Comparison of ENCODE assay signal across 8 cellular contexts in genomic region chr6:28747631-28748157, GRCh38.
DNase-seq lines count a peak whose midpoint lies in the region; FAIRE-seq and TF ChIP-seq lines count a peak whose summit lies in the region.

No MANE protein-coding gene starts in this region.

- H3K4me2 ChIP-seq in SK-N-SH, result peak overlapping the region; percentile 81

- H2AFZ ChIP-seq in SK-N-SH (ENCODE audit: low read depth), result no peak overlapping the region

- H3K9ac ChIP-seq in SK-N-SH, result no peak overlapping the region

- H3K9me3 ChIP-seq in Caco-2, result no peaks in the 10 kb centered on the region
- H3K9me3 ChIP-seq in SK-N-SH, result no peaks in the 10 kb centered on the region
- no peaks in the 10 kb centered on the region for H3K9me3 ChIP-seq in iPS DF 6.9 (ENCODE audit: control insufficient read depth, insufficient read depth, low read length)
- H3K9me3 ChIP-seq in vagina, result no peaks in the 10 kb centered on the region

- H3F3A ChIP-seq in SK-N-SH (replicated peaks; ENCODE audit: insufficient read depth), result peaks cover 12% of the 10 kb centered on the region

- H3K36me3 ChIP-seq in Caco-2 (ENCODE audit: control insufficient read depth, insufficient read depth, low read length) (no peaks in the 10 kb centered on the region), SK-N-SH (replicated peaks in 1 of 2; ENCODE audit: control insufficient read depth in 1 of 2, insufficient read depth in 2 of 2, low read length in 1 of 2) (no peaks in the 10 kb centered on the region), iPS DF 6.9 (ENCODE audit: control insufficient read depth, insufficient read depth, low read length) (no peaks in the 10 kb centered on the region), vagina (no peaks in the 10 kb centered on the region)

- 0% methylated on average over 18 of the region's 19 CpGs for WGBS in SK-N-SH (ENCODE audit: low lambda C conversion rate)
- WGBS in iPS DF 6.9 (ENCODE audit: insufficient coverage, insufficient read length), result no CpG with 5 or more reads among the region's 19 CpGs

- intact Hi-C loops in Caco-2 (cut with micrococcal nuclease; ENCODE audit: unreplicated experiment), result no loop called here
- intact Hi-C loops in vagina (cut with DNase I), result no loop called here

- CTCF ChIA-PET in Caco-2 (lab: Charles Lee) (interaction anchor here (0.6 to 1.1 kb wide), 2 partner anchors 19 to 99 kb away, joined by 3 read pairs; no protein-coding TSS in a partner anchor), SK-N-SH (lab: Yijun Ruan, JAX) (no interaction called here)

- no peak for TF ChIP-seq RAD21 in SK-N-SH (IDR thresholded peaks at IDR 0.05; ENCODE audit: low read length)

- no peaks in the 10 kb centered on the region for H3K79me2 ChIP-seq in SK-N-SH (ENCODE audit: insufficient read depth)

- H3K4me1 ChIP-seq in Caco-2 (no peaks in the 10 kb centered on the region; the same call in 1 of the 2 replicates), SK-N-SH (ENCODE audit: control insufficient read depth in 1 of 2, insufficient read depth in 2 of 2, low read depth in 1 of 2, low read length in 1 of 2) (no peaks in the 10 kb centered on the region), iPS DF 6.9 (ENCODE audit: control insufficient read depth, insufficient read depth, low read length) (no peaks in the 10 kb centered on the region), vagina (no peaks in the 10 kb centered on the region)

- DNase-seq in Caco-2 (peak; percentile 69 to 88), HUDEP-2 (lab: John Stamatoyannopoulos, UW; ENCODE audit: unreplicated experiment in 76 of 76) (peak in 74 of 76 experiments; percentile 82 to 99 (median 97)), SK-N-SH (no peak), iPS DF 6.9 (ENCODE audit: low read depth, low spot score) (peak; percentile 89), vagina (ENCODE audit: extremely low spot score in 2 of 2) (no peak), GM19239 (ENCODE audit: insufficient read length, low spot score) (no peak), SIG-M5 (lab: John Stamatoyannopoulos, UW) (no peak), NOMO-1 treated with dmso at 0.1 percent for 144 hours (lab: John Stamatoyannopoulos, UW; ENCODE audit: unreplicated experiment) (no peak)

- POLR2A ChIA-PET in Caco-2 (lab: Charles Lee) (no interaction called here), SK-N-SH (lab: Yijun Ruan, JAX) (no interaction called here)

- H3K4me3 ChIP-seq in Caco-2 (ENCODE audit: low read depth, low read length), result peak overlapping the region; percentile 18
- H3K4me3 ChIP-seq in SK-N-SH (ENCODE audit: low read depth in 2 of 2, low read length in 1 of 2), result peak overlapping the region; percentile 22 to 41; a peak in 3 of 4 replicates
- H3K4me3 ChIP-seq in iPS DF 6.9 (ENCODE audit: low read length), result peak overlapping the region; percentile 73; the same call in 1 of the 2 replicates
- no peak overlapping the region for H3K4me3 ChIP-seq in vagina

- no peaks in the 10 kb centered on the region for H3K9me2 ChIP-seq in SK-N-SH

- peaks cover 13% of the 10 kb centered on the region for H3K36me3 Mint-ChIP-seq in Caco-2 (ENCODE audit: insufficient read depth, unreplicated experiment)

- peak overlapping the region; percentile 74 for H3K27ac Mint-ChIP-seq in Caco-2 (ENCODE audit: unreplicated experiment)

- peaks cover 15% of the 10 kb centered on the region for H3K4me1 Mint-ChIP-seq in Caco-2 (ENCODE audit: low read depth, unreplicated experiment)

- TF ChIP-seq CTCF in Caco-2 (IDR thresholded peaks at IDR 0.05; ENCODE audit: insufficient read depth in 1 of 2, low read depth in 1 of 2, low read length in 1 of 2, severe bottlenecking in 1 of 2, unreplicated experiment in 1 of 2) (no peak), SK-N-SH (IDR thresholded peaks at IDR 0.05) (no peak), vagina (IDR thresholded peaks at IDR 0.05) (no peak)

- H4K20me1 ChIP-seq in SK-N-SH (ENCODE audit: insufficient read depth), result no peaks in the 10 kb centered on the region

- TF ChIP-seq EP300 in SK-N-SH (IDR thresholded peaks at IDR 0.05; ENCODE audit: borderline replicate concordance in 1 of 2, low read depth in 1 of 2, low read length in 1 of 2), result no peak

- no peak for FAIRE-seq in GM19239 (lab: Jason Lieb, UNC)

- H3K9me3 Mint-ChIP-seq in Caco-2 (ENCODE audit: unreplicated experiment), result no peaks in the 10 kb centered on the region

- peaks cover 5% of the 10 kb centered on the region for H3K27me3 Mint-ChIP-seq in Caco-2 (ENCODE audit: insufficient read depth, unreplicated experiment)

- peak overlapping the region; percentile 78 for H3K4me3 Mint-ChIP-seq in Caco-2 (ENCODE audit: unreplicated experiment)

- H3K27me3 ChIP-seq in Caco-2 (replicated peaks; ENCODE audit: control insufficient read depth, insufficient read depth, low read length), result no peaks in the 10 kb centered on the region
- peaks cover 25% of the 10 kb centered on the region; the same call in 1 of the 2 replicates for H3K27me3 ChIP-seq in SK-N-SH (ENCODE audit: insufficient read depth)
- no peaks in the 10 kb centered on the region; the same call in 1 of the 2 replicates for H3K27me3 ChIP-seq in iPS DF 6.9 (ENCODE audit: control insufficient read depth, insufficient read depth, low read length)
- no peaks in the 10 kb centered on the region for H3K27me3 ChIP-seq in vagina

- no TSS peak for BruUV-seq in Caco-2 (replicated peaks; lab: Mats Ljungman, UMichigan)

- H3K27ac ChIP-seq in SK-N-SH (ENCODE audit: low read depth in 2 of 2, low read length in 1 of 2) (no peak overlapping the region), iPS DF 6.9 (ENCODE audit: low read length) (no peak overlapping the region), vagina (no peak overlapping the region)

- no peak for TF ChIP-seq POLR2A in vagina (IDR thresholded peaks at IDR 0.05)

TF ChIP-seq in SK-N-SH, 30 proteins besides CTCF, POLR2A, EP300 and RAD21:
- peak; percentile 64; the same call in 1 of the 2 replicates for TF ChIP-seq RXRA (IDR thresholded peaks at IDR 0.05; ENCODE audit: borderline replicate concordance, low read depth)
- TF ChIP-seq MAX (IDR thresholded peaks at IDR 0.05; ENCODE audit: low read depth), result 0 out of 2 replicates have a peak, but pooled peaks have one; percentile 11
- TF ChIP-seq SIN3A (IDR thresholded peaks at IDR 0.05; ENCODE audit: borderline replicate concordance, low read depth, low read length), result no peak
- TF ChIP-seq TEAD4 (IDR thresholded peaks at IDR 0.05; ENCODE audit: borderline replicate concordance, insufficient read depth), result peak; percentile 49; the same call in 1 of the 2 replicates

Comparison
In these comparisons a context has a peak if more than half of its experiments do, and no peak if none do; other contexts are left out.
1. DNase-seq: peak in Caco-2 (2 of 2), HUDEP-2 (74 of 76) and iPS DF 6.9 (single experiment); none in SK-N-SH (single experiment), vagina (0 of 2), GM19239 (single experiment), SIG-M5 (single experiment) and NOMO-1 treated with dmso at 0.1 percent for 144 hours (single experiment).
2. H3K4me3 ChIP-seq: peak in Caco-2 (single experiment), SK-N-SH (2 of 2) and iPS DF 6.9 (single experiment); none in vagina (0 of 2).